ENCODE assay signal across 15 cellular contexts in genomic region chr5:80820685-80821084, GRCh38.
DNase-seq lines count a peak whose midpoint lies in the region; ATAC-seq and TF ChIP-seq lines count a peak whose summit lies in the region.
"Had no signal": no experiment of that assay in that cellular context is flagged by ENCODE, and none has a peak within 500 bp of the region (broad histone marks: within the 10 kb centered on the region; RNA-seq: fewer than 3 reads in every experiment).

No MANE protein-coding gene starts in this region.

- H3K4me1 Mint-ChIP-seq in WTC11: peaks cover 8% of the 10 kb centered on the region
- H3K4me1 Mint-ChIP-seq: B cell had no signal

- H3K36me3 ChIP-seq in HAP-1 (replicated peaks): no peaks in the 10 kb centered on the region

- POLR2A ChIA-PET in WTC11 (lab: Charles Lee): no interaction called here

- no peak for TF ChIP-seq CTCF in WTC11 (IDR thresholded peaks at IDR 0.05)

- H3K27me3 Mint-ChIP-seq in WTC11 (ENCODE audit: low read depth): no peaks in the 10 kb centered on the region
- H3K27me3 Mint-ChIP-seq: B cell; CD4-positive, alpha-beta T cell had no signal

- no peaks in the 10 kb centered on the region for H3K27me3 ChIP-seq in HAP-1 (ENCODE audit: low read depth)
- H3K27me3 ChIP-seq: BLaER1 treated with 17β-estradiol and CSF1 and Interleukin-3, amounts not matched to agents 10 nM and 100 nM had no signal

- H3K4me3 Mint-ChIP-seq in WTC11: no peak overlapping the region
- H3K4me3 Mint-ChIP-seq: B cell; CD4-positive, alpha-beta T cell; CD8-positive, alpha-beta T cell had no signal

- peaks cover 42% of the 10 kb centered on the region for H3K9me3 Mint-ChIP-seq in WTC11

- H3K4me1 ChIP-seq in HAP-1: peaks cover 18% of the 10 kb centered on the region
- H3K4me1 ChIP-seq: A549; BLaER1 treated with 17β-estradiol and CSF1 and Interleukin-3, amounts not matched to agents 10 nM and 100 nM; Caco-2 had no signal

- DNase-seq in HAP-1 (ENCODE audit: low spot score in 2 of 2) (peak; percentile 16 to 57), WTC11 (ENCODE audit: low spot score) (no peak), left lobe of liver (ENCODE audit: low spot score) (no peak), NCI-H1417 treated with DMSO at 0.1 percent for 48 hours (lab: John Stamatoyannopoulos, UW) (no peak)
- DNase-seq: AML-193; Caco-2; CD4-positive, alpha-beta T cell; CD8-positive, alpha-beta T cell; DMS 273 treated with DMSO at 0.1 percent for 48 hours; DMS79 treated with DMSO at 0.1 percent for 48 hours; GF-D8 had no signal

- no peak overlapping the region for H3K27ac Mint-ChIP-seq in WTC11
- H3K27ac Mint-ChIP-seq: B cell; CD4-positive, alpha-beta T cell; CD8-positive, alpha-beta T cell had no signal

- in situ Hi-C loops in HAP-1 (cut with MboI; ENCODE audit: low sequenced_read_pairs): no loop called here

- ATAC-seq in WTC11: peak; percentile 65; the same call in 1 of the 2 replicates
- ATAC-seq in left lobe of liver: peak; percentile 26
- no peak for ATAC-seq in activated CD4-positive, CD25-positive, alpha-beta regulatory T cell treated with anti-CD3 and anti-CD28 coated beads, Interleukin-2, amount 50 U/mL, for 24 hours
- ATAC-seq: A549; CD8-positive, alpha-beta T cell had no signal

- no peaks in the 10 kb centered on the region; the same call in 1 of the 2 replicates for H3K9me3 ChIP-seq in HAP-1
- H3K9me3 ChIP-seq: A549, Caco-2 had no signal

- H3K4me3 ChIP-seq in HAP-1: no peak overlapping the region
- H3K4me3 ChIP-seq: A549; BLaER1 treated with 17β-estradiol and CSF1 and Interleukin-3, amounts not matched to agents 10 nM and 100 nM had no signal

- CTCF ChIA-PET in WTC11 (lab: Charles Lee): no interaction called here

- H3K36me3 Mint-ChIP-seq in WTC11: peaks cover 31% of the 10 kb centered on the region

TF ChIP-seq in WTC11, 78 proteins besides CTCF, POLR2A, EP300 and RAD21:
- TF ChIP-seq JAZF1 (CRISPR knock-in tag; IDR thresholded peaks at IDR 0.05): no peak
- no peak for TF ChIP-seq ZNF317 (CRISPR knock-in tag; IDR thresholded peaks at IDR 0.05; ENCODE audit: borderline replicate concordance, low read depth)
- no peak for TF ChIP-seq SMAD4 (CRISPR knock-in tag; IDR thresholded peaks at IDR 0.05)
- TF ChIP-seq CBFB (CRISPR knock-in tag; IDR thresholded peaks at IDR 0.05; ENCODE audit: low read depth): no peak
- no peak for TF ChIP-seq E2F1 (CRISPR knock-in tag; IDR thresholded peaks at IDR 0.05)
- TF ChIP-seq ELF4 (CRISPR knock-in tag; IDR thresholded peaks at IDR 0.05; ENCODE audit: low read depth): no peak
- TF ChIP-seq AR (CRISPR knock-in tag; IDR thresholded peaks at IDR 0.05): no peak
- no peak for TF ChIP-seq TCF7 (CRISPR knock-in tag; IDR thresholded peaks at IDR 0.05; ENCODE audit: low read depth)
- no peak for TF ChIP-seq ZBTB21 (CRISPR knock-in tag; IDR thresholded peaks at IDR 0.05; ENCODE audit: borderline replicate concordance)
- TF ChIP-seq IRF1 (CRISPR knock-in tag; IDR thresholded peaks at IDR 0.05): no peak
- no peak for TF ChIP-seq EMX1 (CRISPR knock-in tag; IDR thresholded peaks at IDR 0.05)
- TF ChIP-seq HMGA2 (CRISPR knock-in tag; IDR thresholded peaks at IDR 0.05): no peak
- no peak for TF ChIP-seq E2F5 (CRISPR knock-in tag; IDR thresholded peaks at IDR 0.05)
- no peak for TF ChIP-seq RORB (CRISPR knock-in tag; IDR thresholded peaks at IDR 0.05)
- no peak for TF ChIP-seq ZNF512 (CRISPR knock-in tag; IDR thresholded peaks at IDR 0.05; ENCODE audit: borderline replicate concordance)
- no peak for TF ChIP-seq PRDM15 (CRISPR knock-in tag; IDR thresholded peaks at IDR 0.05)

Comparison
In these comparisons a context has a peak if more than half of its experiments do, and no peak if none do; other contexts are left out.
1. DNase-seq: peak in HAP-1 (2 of 2); none in WTC11 (single experiment), left lobe of liver (single experiment) and NCI-H1417 treated with DMSO at 0.1 percent for 48 hours (single experiment).
2. ATAC-seq: peak in WTC11 (single experiment) and left lobe of liver (single experiment); none in activated CD4-positive, CD25-positive, alpha-beta regulatory T cell treated with anti-CD3 and anti-CD28 coated beads, Interleukin-2, amount 50 U/mL, for 24 hours (0 of 2).